In the genomic region with DNA sequence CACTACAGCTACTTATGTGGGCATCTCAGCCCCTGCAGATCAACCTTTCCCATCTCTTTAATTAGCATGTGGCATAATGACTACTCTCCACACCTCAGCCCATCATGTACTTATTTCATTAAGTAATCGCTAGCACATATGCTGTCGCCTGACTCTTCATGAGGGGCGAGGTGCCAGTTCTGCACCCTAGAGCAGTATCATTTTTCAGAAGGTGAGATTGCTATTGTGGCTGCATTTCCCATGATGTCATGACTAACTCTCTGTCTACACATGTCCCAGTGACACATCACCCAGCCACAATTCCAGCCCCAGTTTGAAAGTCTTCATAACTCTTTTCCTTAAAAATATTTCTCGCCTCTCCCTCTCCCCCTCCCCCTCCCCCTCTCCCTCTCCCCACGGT, we compare ENCODE assay signal across 16 cellular contexts.
DNase-seq lines count a peak whose midpoint lies in the region; ATAC-seq, FAIRE-seq and TF ChIP-seq lines count a peak whose summit lies in the region.
"Had no signal": no experiment of that assay in that cellular context is flagged by ENCODE, and none has a peak within 500 bp of the region (broad histone marks: within the 10 kb centered on the region; RNA-seq: fewer than 3 reads in every experiment).

No MANE protein-coding gene starts in this region.

- DNase-seq in AG10803 (ENCODE audit: low read depth) (peak; percentile 34), H54 (ENCODE audit: insufficient read length, low spot score) (peak; percentile 57), SW480 (ENCODE audit: low spot score) (peak; percentile 18), fibroblast of mammary gland (ENCODE audit: low read depth) (peak; percentile 71), Kasumi-1 (lab: John Stamatoyannopoulos, UW) (no peak), GM19239 (ENCODE audit: insufficient read length, low spot score) (no peak)
- DNase-seq: activated CD4-positive, alpha-beta T cell treated with anti-CD3 and anti-CD28 coated beads, Interleukin-2, amount 10 ng/mL, durations not matched to agents 7 days and 5 days; activated naive CD4-positive, alpha-beta T cell treated with anti-CD3 and anti-CD28 coated beads, Interleukin-2, amount 50 U/mL, for 16 hours; activated T-cell treated with anti-CD3 and anti-CD28 coated beads for 4 hours; NCI-H1436; NCI-H2227 treated with DMSO at 0.1 percent for 48 hours; sigmoid colon; thyroid gland had no signal

- no peak overlapping the region for H3K4me3 ChIP-seq in AG10803 (ENCODE audit: low read length)
- H3K4me3 ChIP-seq in fibroblast of mammary gland (ENCODE audit: control insufficient read depth, low read depth, low read length): no peak overlapping the region
- H3K4me3 ChIP-seq: hepatocyte, sigmoid colon, thyroid gland had no signal

- TF ChIP-seq CTCF in AG10803 (conservative IDR thresholded peaks at IDR 0.05; ENCODE audit: low read length): no peak
- no peak for TF ChIP-seq CTCF in fibroblast of mammary gland (conservative IDR thresholded peaks at IDR 0.05; ENCODE audit: control insufficient read depth, insufficient read depth, low read depth, low read length)

- ATAC-seq in GM21447 (IDR thresholded peaks at IDR 0.05; ENCODE audit: unreplicated experiment): no peak
- ATAC-seq in GM19467 (IDR thresholded peaks at IDR 0.05; ENCODE audit: unreplicated experiment): no peak

- TF ChIP-seq POLR2A in H54 (IDR thresholded peaks at IDR 0.05; ENCODE audit: low read depth, low read length): no peak

- FAIRE-seq in H54 (lab: Jason Lieb, UNC): no peak
- no peak for FAIRE-seq in GM19239 (lab: Jason Lieb, UNC)

Comparison
In these comparisons a context has a peak if more than half of its experiments do, and no peak if none do; other contexts are left out.
1. DNase-seq: peak in AG10803 (single experiment), H54 (single experiment), SW480 (single experiment) and fibroblast of mammary gland (single experiment); none in Kasumi-1 (0 of 2) and GM19239 (single experiment).